8 cellular contexts compared by ENCODE assay signal in the genomic region with DNA sequence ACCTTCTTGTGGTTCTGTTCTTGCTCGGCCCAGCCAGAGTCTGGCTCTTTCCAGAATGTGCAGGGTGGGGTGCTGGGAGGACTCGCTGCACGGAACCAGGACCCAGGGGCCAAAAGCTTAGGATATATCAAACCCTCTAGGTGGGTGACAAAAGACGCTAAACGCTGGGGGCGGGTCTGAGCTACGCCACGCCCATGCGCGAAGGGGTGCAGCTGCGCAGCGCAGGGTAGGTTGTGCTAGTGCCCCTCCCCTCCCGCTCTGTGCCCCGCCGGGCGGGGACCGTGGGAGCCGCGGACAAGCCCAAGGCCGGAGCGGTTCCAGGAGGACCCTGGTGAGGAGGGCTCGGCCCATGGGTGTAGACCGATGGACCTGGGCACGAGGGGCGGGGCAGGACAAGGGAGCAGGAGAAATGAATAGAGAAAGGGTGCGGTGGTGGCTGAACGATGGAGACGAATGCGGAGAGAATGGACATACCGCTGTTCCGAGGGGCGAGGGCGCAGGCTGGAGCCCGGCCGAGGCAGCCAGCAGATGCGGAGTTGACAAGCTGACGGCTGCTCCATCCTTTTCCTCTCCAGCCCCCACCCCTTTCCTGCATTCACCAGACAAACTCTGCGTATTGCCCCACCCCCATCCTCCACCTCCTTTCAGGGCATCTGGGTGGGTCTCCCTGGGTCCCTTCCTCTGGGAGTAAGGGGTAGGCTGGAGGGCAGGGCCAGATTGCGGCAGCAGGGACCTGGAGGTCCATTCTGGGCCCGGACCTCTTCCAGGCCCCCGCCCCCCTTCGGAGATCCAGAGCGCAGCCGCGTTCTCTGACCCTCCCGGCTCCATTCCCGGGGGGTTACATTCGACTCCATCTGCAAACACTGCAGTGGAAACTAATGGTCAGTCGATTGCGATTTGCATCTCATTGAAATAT. TPM values are rescaled to one million over a fixed set of nuclear protein-coding genes. Genes with fewer than 3 reads are reported as not detected.
DNase-seq lines count a peak whose midpoint lies in the region; ATAC-seq and TF ChIP-seq lines count a peak whose summit lies in the region.

A gene with protein sequence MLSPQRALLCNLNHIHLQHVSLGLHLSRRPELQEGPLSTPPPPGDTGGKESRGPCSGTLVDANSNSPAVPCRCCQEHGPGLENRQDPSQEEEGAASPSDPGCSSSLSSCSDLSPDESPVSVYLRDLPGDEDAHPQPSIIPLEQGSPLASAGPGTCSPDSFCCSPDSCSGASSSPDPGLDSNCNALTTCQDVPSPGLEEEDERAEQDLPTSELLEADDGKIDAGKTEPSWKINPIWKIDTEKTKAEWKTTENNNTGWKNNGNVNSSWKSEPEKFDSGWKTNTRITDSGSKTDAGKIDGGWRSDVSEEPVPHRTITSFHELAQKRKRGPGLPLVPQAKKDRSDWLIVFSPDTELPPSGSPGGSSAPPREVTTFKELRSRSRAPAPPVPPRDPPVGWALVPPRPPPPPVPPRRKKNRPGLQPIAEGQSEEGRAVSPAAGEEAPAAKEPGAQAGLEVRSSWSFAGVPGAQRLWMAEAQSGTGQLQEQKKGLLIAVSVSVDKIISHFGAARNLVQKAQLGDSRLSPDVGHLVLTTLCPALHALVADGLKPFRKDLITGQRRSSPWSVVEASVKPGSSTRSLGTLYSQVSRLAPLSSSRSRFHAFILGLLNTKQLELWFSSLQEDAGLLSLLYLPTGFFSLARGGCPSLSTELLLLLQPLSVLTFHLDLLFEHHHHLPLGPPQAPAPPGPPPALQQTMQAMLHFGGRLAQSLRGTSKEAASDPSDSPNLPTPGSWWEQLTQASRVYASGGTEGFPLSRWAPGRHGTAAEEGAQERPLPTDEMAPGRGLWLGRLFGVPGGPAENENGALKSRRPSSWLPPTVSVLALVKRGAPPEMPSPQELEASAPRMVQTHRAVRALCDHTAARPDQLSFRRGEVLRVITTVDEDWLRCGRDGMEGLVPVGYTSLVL (plus strand): TSS at position 234 of the 916 bp plus-strand sequence. CDS start 880 bp downstream, outside the sequence.

- H3K36me3 Mint-ChIP-seq in naive thymus-derived CD4-positive, alpha-beta T cell, result peaks cover 0 to 12% (median 0%) of the 10 kb centered on the region in 5 donors
- peaks cover 38 to 47% of the 10 kb centered on the region in 2 donors for H3K36me3 Mint-ChIP-seq in stimulated activated naive B cell treated with anti-CD40 and anti-IgM and Interleukin-4, amounts not matched to agents 10 μg/mL and 1 μg/mL and 100 μg/mL, for 72 hours

- no peaks in the 10 kb centered on the region for H3K27me3 Mint-ChIP-seq in naive thymus-derived CD4-positive, alpha-beta T cell
- no peaks in the 10 kb centered on the region for H3K27me3 Mint-ChIP-seq in stimulated activated naive B cell treated with anti-CD40 and anti-IgM and Interleukin-4, amounts not matched to agents 10 μg/mL and 1 μg/mL and 100 μg/mL, for 72 hours

- peaks cover 0 to 44% (median 8%) of the 10 kb centered on the region in 4 donors for H3K4me1 ChIP-seq in Peyer's patch
- peaks cover 0 to 12% of the 10 kb centered on the region in 2 donors for H3K4me1 ChIP-seq in naive thymus-derived CD4-positive, alpha-beta T cell (ENCODE audit: control insufficient read depth in 2 of 2, insufficient read depth in 2 of 2, low read length in 2 of 2)

- TF ChIP-seq CTCF in Peyer's patch (IDR thresholded peaks at IDR 0.05), result no peak
- no peak for TF ChIP-seq CTCF in fibroblast of pulmonary artery (IDR thresholded peaks at IDR 0.05; ENCODE audit: low read length, missing control alignments)

- intact Hi-C loops in naive thymus-derived CD4-positive, alpha-beta T cell (cut with micrococcal nuclease), result loop anchor here (5.0 to 10.0 kb wide), 9 partner anchors 129 to 731 kb away; partner anchors contain the start of genes RIT1 (in 2 of the 2), ASH1L (in 1 of the 2), CKS1B (in 1 of the 2) and KRTCAP2 (in 1 of the 2)

- peak within 1 kb of the TSS; percentile 74 to 91 (median 80) for H3K4me3 Mint-ChIP-seq in naive thymus-derived CD4-positive, alpha-beta T cell
- peak within 1 kb of the TSS; percentile 72 to 89 for H3K4me3 Mint-ChIP-seq in stimulated activated naive B cell treated with anti-CD40 and anti-IgM and Interleukin-4, amounts not matched to agents 10 μg/mL and 1 μg/mL and 100 μg/mL, for 72 hours

- no peaks in the 10 kb centered on the region for H3K27me3 ChIP-seq in Peyer's patch
- H3K27me3 ChIP-seq in naive thymus-derived CD4-positive, alpha-beta T cell (ENCODE audit: control insufficient read depth in 2 of 2, insufficient read depth in 2 of 2, low read length in 2 of 2), result no peaks in the 10 kb centered on the region

- peaks cover 21 to 40% (median 26%) of the 10 kb centered on the region in 7 donors for H3K4me1 Mint-ChIP-seq in naive thymus-derived CD4-positive, alpha-beta T cell
- peaks cover 40 to 78% of the 10 kb centered on the region in 2 donors for H3K4me1 Mint-ChIP-seq in stimulated activated naive B cell treated with anti-CD40 and anti-IgM and Interleukin-4, amounts not matched to agents 10 μg/mL and 1 μg/mL and 100 μg/mL, for 72 hours

- no peaks in the 10 kb centered on the region for H3K9me3 Mint-ChIP-seq in naive thymus-derived CD4-positive, alpha-beta T cell
- no peaks in the 10 kb centered on the region for H3K9me3 Mint-ChIP-seq in stimulated activated naive B cell treated with anti-CD40 and anti-IgM and Interleukin-4, amounts not matched to agents 10 μg/mL and 1 μg/mL and 100 μg/mL, for 72 hours

- no peaks in the 10 kb centered on the region for H3K9me3 ChIP-seq in Peyer's patch
- H3K9me3 ChIP-seq in naive thymus-derived CD4-positive, alpha-beta T cell (ENCODE audit: control insufficient read depth in 2 of 3, low read length in 3 of 3), result no peaks in the 10 kb centered on the region

- peak within 1 kb of the TSS; percentile 26 to 94 (median 71) for H3K27ac ChIP-seq in Peyer's patch
- H3K27ac ChIP-seq in naive thymus-derived CD4-positive, alpha-beta T cell (ENCODE audit: low read depth, low read length), result no peak within 1 kb of the TSS

- peak within 1 kb of the TSS; percentile 28 to 51 (median 44) for H3K4me3 ChIP-seq in Peyer's patch
- peak within 1 kb of the TSS; percentile 53 for H3K4me3 ChIP-seq in fibroblast of pulmonary artery (replicated peaks; ENCODE audit: low read depth, low read length)
- H3K4me3 ChIP-seq in naive thymus-derived CD4-positive, alpha-beta T cell (ENCODE audit: low read length), result peak within 1 kb of the TSS; percentile 51

- TF ChIP-seq POLR2A in GM18505 (IDR thresholded peaks at IDR 0.05; ENCODE audit: borderline replicate concordance, extremely low read depth, insufficient read depth, insufficient read length) (peak; percentile 38), Peyer's patch (IDR thresholded peaks at IDR 0.05) (peak in 1 of 2 donors; percentile 18)

- POLR2A ChIA-PET in naive thymus-derived CD4-positive, alpha-beta T cell (lab: Charles Lee), result interaction anchor here (0.5 to 1.2 kb wide), 8 partner anchors 13 to 122 kb away, joined by 3 to 4 read pairs (median 3); partner anchors contain the start of genes FDPS and SCAMP3

- CTCF ChIA-PET in naive thymus-derived CD4-positive, alpha-beta T cell (lab: Charles Lee), result interaction anchor here (1.0 to 9.4 kb wide), 6 partner anchors 8 to 71 kb away, joined by 3 to 105 read pairs (median 4); partner anchors contain the start of gene FDPS

- ATAC-seq in GM18505 (IDR thresholded peaks at IDR 0.05; ENCODE audit: unreplicated experiment) (no peak), GM19395 (IDR thresholded peaks at IDR 0.05; ENCODE audit: unreplicated experiment) (no peak), HG03571 (IDR thresholded peaks at IDR 0.05; ENCODE audit: unreplicated experiment) (no peak)
- peak; percentile 54 for ATAC-seq in naive thymus-derived CD4-positive, alpha-beta T cell
- ATAC-seq in stimulated activated naive B cell treated with anti-CD40 and anti-IgM and Interleukin-4, amounts not matched to agents 10 μg/mL and 1 μg/mL and 100 μg/mL, for 72 hours (replicated peaks), result peak; percentile 22 to 35

- H3K36me3 ChIP-seq in Peyer's patch, result peaks cover 0 to 19% (median 0%) of the 10 kb centered on the region in 3 donors
- peaks cover 0 to 4% (median 0%) of the 10 kb centered on the region in 3 experiments for H3K36me3 ChIP-seq in naive thymus-derived CD4-positive, alpha-beta T cell (ENCODE audit: control insufficient read depth in 2 of 3, insufficient read depth in 3 of 3, low read length in 3 of 3)

- H3K27ac Mint-ChIP-seq in naive thymus-derived CD4-positive, alpha-beta T cell, result peak within 1 kb of the TSS in 8 of 9 donors; percentile 14 to 62 (median 52)
- peak within 1 kb of the TSS; percentile 72 for H3K27ac Mint-ChIP-seq in stimulated activated naive B cell treated with anti-CD40 and anti-IgM and Interleukin-4, amounts not matched to agents 10 μg/mL and 1 μg/mL and 100 μg/mL, for 72 hours

- peak; percentile 69 to 90 (median 90) for DNase-seq in Peyer's patch
- DNase-seq in activated gamma-delta T cell (lab: John Stamatoyannopoulos, UW), result peak; percentile 32
- DNase-seq in fibroblast of pulmonary artery (ENCODE audit: low read depth), result peak; percentile 59
- DNase-seq in naive thymus-derived CD4-positive, alpha-beta T cell, result peak; percentile 54 to 80 (median 72)
- DNase-seq in stimulated activated naive B cell treated with anti-CD40 and anti-IgM and Interleukin-4, amounts not matched to agents 10 μg/mL and 1 μg/mL and 100 μg/mL, for 72 hours, result peak; percentile 52

RNA-seq across cellular contexts. Expression of the gene that starts here (rescaled TPM):
- 10 to 100 TPM; 40.4 to 72.4 (median 71.8) TPM for total RNA-seq in Peyer's patch
- total RNA-seq in naive thymus-derived CD4-positive, alpha-beta T cell, result 10 to 100 TPM; 14.9 to 26.8 (median 15.7) TPM
- polyA plus RNA-seq in naive thymus-derived CD4-positive, alpha-beta T cell, result 1 to 10 TPM; 6.8 to 7.7 TPM

Comparison
In these comparisons a context has a peak if more than half of its experiments do, and no peak if none do; other contexts are left out.
1. ATAC-seq: peak in naive thymus-derived CD4-positive, alpha-beta T cell (single experiment) and stimulated activated naive B cell treated with anti-CD40 and anti-IgM and Interleukin-4, amounts not matched to agents 10 μg/mL and 1 μg/mL and 100 μg/mL, for 72 hours (2 of 2); none in GM18505 (single experiment), GM19395 (single experiment) and HG03571 (single experiment).
2. DNase-seq: peak in every context shown above with its lines; median percentile 90 in Peyer's patch; 72 in naive thymus-derived CD4-positive, alpha-beta T cell; 59 in fibroblast of pulmonary artery; 52 in stimulated activated naive B cell treated with anti-CD40 and anti-IgM and Interleukin-4, amounts not matched to agents 10 μg/mL and 1 μg/mL and 100 μg/mL, for 72 hours; 32 in activated gamma-delta T cell.
3. Peak in every context shown above with its lines, with median percentiles within 50 percentile points of each other: H3K4me3 ChIP-seq.